ENCODE assay signal across 1 cellular context in the genomic region with DNA sequence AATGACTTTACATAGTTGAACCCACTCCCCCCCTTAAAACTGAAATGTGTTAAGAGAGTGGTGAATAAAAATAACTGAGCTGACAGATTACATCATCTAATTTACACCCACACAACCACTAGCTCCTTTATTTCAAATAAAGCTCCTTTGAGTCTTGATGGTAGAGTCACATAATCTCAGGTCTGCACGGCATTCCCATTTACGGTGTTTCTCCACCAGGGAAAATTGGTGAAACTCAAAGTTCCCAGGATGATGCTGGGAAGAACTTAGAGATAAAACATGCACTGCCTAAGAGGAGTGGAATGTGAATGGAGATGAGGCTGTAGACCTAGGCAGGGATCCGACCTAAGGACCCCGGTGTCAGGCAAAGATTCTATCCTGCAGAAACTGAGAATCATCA.
TF ChIP-seq lines count a peak whose summit lies in the region.

No MANE protein-coding gene starts in this region.

TF ChIP-seq in IMR-90, 13 proteins besides CTCF, POLR2A, EP300 and RAD21:
- TF ChIP-seq SMC3 (IDR thresholded peaks at IDR 0.05; ENCODE audit: low read depth, low read length) = no peak
- TF ChIP-seq MAFK (IDR thresholded peaks at IDR 0.05; ENCODE audit: low read depth, low read length) = no peak
- TF ChIP-seq MAZ (IDR thresholded peaks at IDR 0.05; ENCODE audit: borderline replicate concordance, low read depth, low read length) = no peak
- no peak for TF ChIP-seq NFE2L2 (IDR thresholded peaks at IDR 0.05; ENCODE audit: low read depth, low read length)
- no peak for TF ChIP-seq MXI1 (IDR thresholded peaks at IDR 0.05; ENCODE audit: borderline replicate concordance, low read depth, low read length)
- no peak for TF ChIP-seq RFX5 (IDR thresholded peaks at IDR 0.05; ENCODE audit: low read depth, low read length)
- TF ChIP-seq, protein P1, sequence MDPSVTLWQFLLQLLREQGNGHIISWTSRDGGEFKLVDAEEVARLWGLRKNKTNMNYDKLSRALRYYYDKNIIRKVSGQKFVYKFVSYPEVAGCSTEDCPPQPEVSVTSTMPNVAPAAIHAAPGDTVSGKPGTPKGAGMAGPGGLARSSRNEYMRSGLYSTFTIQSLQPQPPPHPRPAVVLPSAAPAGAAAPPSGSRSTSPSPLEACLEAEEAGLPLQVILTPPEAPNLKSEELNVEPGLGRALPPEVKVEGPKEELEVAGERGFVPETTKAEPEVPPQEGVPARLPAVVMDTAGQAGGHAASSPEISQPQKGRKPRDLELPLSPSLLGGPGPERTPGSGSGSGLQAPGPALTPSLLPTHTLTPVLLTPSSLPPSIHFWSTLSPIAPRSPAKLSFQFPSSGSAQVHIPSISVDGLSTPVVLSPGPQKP (IDR thresholded peaks at IDR 0.05; ENCODE audit: borderline replicate concordance, low read depth, low read length) = no peak
- no peak for TF ChIP-seq BHLHE40 (IDR thresholded peaks at IDR 0.05; ENCODE audit: low read depth, low read length)
- TF ChIP-seq FOS (IDR thresholded peaks at IDR 0.05; ENCODE audit: low read depth, low read length) = no peak
- TF ChIP-seq CEBPB (IDR thresholded peaks at IDR 0.05; ENCODE audit: low read depth, low read length) = no peak
- TF ChIP-seq, protein P2, sequence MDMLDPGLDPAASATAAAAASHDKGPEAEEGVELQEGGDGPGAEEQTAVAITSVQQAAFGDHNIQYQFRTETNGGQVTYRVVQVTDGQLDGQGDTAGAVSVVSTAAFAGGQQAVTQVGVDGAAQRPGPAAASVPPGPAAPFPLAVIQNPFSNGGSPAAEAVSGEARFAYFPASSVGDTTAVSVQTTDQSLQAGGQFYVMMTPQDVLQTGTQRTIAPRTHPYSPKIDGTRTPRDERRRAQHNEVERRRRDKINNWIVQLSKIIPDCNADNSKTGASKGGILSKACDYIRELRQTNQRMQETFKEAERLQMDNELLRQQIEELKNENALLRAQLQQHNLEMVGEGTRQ (IDR thresholded peaks at IDR 0.05; ENCODE audit: low read depth, low read length) = no peak
- TF ChIP-seq RCOR1 (IDR thresholded peaks at IDR 0.05; ENCODE audit: insufficient replicate concordance, low read length) = no peak
- TF ChIP-seq CHD1 (IDR thresholded peaks at IDR 0.05; ENCODE audit: low read depth, low read length) = no peak
TF ChIP-seq in IMR-90: peak in this region for 0.
